1 cellular context compared by ENCODE assay signal in the genomic region with DNA sequence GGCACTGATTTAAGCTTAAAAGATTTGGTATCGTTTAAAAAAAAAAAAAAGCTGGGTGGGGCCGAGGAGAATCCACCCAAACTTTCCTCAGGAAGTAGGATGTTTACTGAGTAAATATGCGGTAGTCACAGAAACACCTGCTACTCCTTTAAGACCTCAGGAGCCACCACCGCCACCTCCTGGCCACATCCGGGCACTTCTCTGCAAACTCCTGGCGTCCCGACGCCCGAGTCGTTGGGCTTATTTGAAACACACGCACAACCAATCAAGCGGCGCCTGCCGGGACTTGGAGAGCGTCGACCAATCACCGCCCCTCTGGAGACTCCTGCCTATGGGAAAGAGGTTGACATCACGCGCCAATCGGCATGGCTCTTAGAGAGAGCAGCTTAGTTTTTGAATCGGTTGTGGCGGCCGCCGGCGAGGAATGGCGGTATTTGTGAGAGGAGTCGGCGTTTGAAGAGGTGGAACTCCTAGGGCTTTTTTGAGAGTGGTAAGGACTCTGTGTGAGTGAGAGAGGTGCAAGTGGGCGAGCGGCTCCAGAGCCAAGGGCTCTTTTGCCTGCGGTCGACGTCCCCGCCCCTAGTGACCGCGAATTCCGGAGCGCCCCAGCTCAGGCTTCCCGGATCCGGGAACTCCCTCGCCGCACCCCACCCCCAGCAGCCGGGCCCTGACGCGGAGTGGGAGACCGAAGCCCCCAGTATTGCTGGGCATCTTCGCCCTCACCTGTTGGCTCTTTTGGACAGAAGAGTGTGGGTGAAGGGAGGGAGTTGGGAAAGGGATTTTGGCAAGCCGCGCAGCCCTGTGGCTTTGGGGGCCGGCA.
TF ChIP-seq lines count a peak whose summit lies in the region.

A gene with protein sequence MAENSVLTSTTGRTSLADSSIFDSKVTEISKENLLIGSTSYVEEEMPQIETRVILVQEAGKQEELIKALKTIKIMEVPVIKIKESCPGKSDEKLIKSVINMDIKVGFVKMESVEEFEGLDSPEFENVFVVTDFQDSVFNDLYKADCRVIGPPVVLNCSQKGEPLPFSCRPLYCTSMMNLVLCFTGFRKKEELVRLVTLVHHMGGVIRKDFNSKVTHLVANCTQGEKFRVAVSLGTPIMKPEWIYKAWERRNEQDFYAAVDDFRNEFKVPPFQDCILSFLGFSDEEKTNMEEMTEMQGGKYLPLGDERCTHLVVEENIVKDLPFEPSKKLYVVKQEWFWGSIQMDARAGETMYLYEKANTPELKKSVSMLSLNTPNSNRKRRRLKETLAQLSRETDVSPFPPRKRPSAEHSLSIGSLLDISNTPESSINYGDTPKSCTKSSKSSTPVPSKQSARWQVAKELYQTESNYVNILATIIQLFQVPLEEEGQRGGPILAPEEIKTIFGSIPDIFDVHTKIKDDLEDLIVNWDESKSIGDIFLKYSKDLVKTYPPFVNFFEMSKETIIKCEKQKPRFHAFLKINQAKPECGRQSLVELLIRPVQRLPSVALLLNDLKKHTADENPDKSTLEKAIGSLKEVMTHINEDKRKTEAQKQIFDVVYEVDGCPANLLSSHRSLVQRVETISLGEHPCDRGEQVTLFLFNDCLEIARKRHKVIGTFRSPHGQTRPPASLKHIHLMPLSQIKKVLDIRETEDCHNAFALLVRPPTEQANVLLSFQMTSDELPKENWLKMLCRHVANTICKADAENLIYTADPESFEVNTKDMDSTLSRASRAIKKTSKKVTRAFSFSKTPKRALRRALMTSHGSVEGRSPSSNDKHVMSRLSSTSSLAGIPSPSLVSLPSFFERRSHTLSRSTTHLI (plus strand): TSS at position 359 of the 820 bp plus-strand sequence. CDS start 3,805 bp downstream, outside the sequence.

TF ChIP-seq in SK-N-SH, 30 proteins besides CTCF, POLR2A, EP300 and RAD21 (continued from another document):
- TF ChIP-seq, protein P1, sequence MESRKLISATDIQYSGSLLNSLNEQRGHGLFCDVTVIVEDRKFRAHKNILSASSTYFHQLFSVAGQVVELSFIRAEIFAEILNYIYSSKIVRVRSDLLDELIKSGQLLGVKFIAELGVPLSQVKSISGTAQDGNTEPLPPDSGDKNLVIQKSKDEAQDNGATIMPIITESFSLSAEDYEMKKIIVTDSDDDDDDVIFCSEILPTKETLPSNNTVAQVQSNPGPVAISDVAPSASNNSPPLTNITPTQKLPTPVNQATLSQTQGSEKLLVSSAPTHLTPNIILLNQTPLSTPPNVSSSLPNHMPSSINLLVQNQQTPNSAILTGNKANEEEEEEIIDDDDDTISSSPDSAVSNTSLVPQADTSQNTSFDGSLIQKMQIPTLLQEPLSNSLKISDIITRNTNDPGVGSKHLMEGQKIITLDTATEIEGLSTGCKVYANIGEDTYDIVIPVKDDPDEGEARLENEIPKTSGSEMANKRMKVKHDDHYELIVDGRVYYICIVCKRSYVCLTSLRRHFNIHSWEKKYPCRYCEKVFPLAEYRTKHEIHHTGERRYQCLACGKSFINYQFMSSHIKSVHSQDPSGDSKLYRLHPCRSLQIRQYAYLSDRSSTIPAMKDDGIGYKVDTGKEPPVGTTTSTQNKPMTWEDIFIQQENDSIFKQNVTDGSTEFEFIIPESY (IDR thresholded peaks at IDR 0.05; ENCODE audit: borderline replicate concordance, low read depth): no peak
- no peak for TF ChIP-seq FOXJ3 (CRISPR knock-in tag; IDR thresholded peaks at IDR 0.05)
- TF ChIP-seq TEAD4 (IDR thresholded peaks at IDR 0.05; ENCODE audit: borderline replicate concordance, insufficient read depth): peak; percentile 22; the same call in 1 of the 2 replicates
- TF ChIP-seq NRF1 (IDR thresholded peaks at IDR 0.05; ENCODE audit: low read depth, low read length): peak; percentile 21; the same call in 1 of the 2 replicates
- TF ChIP-seq, protein P2, sequence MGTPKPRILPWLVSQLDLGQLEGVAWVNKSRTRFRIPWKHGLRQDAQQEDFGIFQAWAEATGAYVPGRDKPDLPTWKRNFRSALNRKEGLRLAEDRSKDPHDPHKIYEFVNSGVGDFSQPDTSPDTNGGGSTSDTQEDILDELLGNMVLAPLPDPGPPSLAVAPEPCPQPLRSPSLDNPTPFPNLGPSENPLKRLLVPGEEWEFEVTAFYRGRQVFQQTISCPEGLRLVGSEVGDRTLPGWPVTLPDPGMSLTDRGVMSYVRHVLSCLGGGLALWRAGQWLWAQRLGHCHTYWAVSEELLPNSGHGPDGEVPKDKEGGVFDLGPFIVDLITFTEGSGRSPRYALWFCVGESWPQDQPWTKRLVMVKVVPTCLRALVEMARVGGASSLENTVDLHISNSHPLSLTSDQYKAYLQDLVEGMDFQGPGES (IDR thresholded peaks at IDR 0.05; ENCODE audit: low read depth, low read length): peak; percentile 56
- TF ChIP-seq, protein P3, sequence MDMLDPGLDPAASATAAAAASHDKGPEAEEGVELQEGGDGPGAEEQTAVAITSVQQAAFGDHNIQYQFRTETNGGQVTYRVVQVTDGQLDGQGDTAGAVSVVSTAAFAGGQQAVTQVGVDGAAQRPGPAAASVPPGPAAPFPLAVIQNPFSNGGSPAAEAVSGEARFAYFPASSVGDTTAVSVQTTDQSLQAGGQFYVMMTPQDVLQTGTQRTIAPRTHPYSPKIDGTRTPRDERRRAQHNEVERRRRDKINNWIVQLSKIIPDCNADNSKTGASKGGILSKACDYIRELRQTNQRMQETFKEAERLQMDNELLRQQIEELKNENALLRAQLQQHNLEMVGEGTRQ (IDR thresholded peaks at IDR 0.05; ENCODE audit: borderline replicate concordance, low read depth, low read length): no peak
- TF ChIP-seq, protein P4, sequence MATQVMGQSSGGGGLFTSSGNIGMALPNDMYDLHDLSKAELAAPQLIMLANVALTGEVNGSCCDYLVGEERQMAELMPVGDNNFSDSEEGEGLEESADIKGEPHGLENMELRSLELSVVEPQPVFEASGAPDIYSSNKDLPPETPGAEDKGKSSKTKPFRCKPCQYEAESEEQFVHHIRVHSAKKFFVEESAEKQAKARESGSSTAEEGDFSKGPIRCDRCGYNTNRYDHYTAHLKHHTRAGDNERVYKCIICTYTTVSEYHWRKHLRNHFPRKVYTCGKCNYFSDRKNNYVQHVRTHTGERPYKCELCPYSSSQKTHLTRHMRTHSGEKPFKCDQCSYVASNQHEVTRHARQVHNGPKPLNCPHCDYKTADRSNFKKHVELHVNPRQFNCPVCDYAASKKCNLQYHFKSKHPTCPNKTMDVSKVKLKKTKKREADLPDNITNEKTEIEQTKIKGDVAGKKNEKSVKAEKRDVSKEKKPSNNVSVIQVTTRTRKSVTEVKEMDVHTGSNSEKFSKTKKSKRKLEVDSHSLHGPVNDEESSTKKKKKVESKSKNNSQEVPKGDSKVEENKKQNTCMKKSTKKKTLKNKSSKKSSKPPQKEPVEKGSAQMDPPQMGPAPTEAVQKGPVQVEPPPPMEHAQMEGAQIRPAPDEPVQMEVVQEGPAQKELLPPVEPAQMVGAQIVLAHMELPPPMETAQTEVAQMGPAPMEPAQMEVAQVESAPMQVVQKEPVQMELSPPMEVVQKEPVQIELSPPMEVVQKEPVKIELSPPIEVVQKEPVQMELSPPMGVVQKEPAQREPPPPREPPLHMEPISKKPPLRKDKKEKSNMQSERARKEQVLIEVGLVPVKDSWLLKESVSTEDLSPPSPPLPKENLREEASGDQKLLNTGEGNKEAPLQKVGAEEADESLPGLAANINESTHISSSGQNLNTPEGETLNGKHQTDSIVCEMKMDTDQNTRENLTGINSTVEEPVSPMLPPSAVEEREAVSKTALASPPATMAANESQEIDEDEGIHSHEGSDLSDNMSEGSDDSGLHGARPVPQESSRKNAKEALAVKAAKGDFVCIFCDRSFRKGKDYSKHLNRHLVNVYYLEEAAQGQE (IDR thresholded peaks at IDR 0.05; ENCODE audit: low read depth, low read length): no peak
- TF ChIP-seq, protein P5, sequence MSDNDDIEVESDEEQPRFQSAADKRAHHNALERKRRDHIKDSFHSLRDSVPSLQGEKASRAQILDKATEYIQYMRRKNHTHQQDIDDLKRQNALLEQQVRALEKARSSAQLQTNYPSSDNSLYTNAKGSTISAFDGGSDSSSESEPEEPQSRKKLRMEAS (IDR thresholded peaks at IDR 0.05; ENCODE audit: low read depth): no peak; the same call in none of the 2 replicates
- TF ChIP-seq JUND (IDR thresholded peaks at IDR 0.05): no peak
TF ChIP-seq in SK-N-SH: peak in this region for 15.
